ENCODE assay signal across 1 cellular context in genomic region chr1:155236451-155236850, GRCh38.
TF ChIP-seq lines count a peak whose summit lies in the region.

No MANE protein-coding gene starts in this region.

TF ChIP-seq in HepG2, 621 proteins besides CTCF, POLR2A, EP300 and RAD21:
- TF ChIP-seq CEBPB (IDR thresholded peaks at IDR 0.05; ENCODE audit: borderline replicate concordance, low read depth, low read length) (peak; percentile 46; the same call in 1 of the 2 replicates), FOSL2 (CRISPR knock-in tag; IDR thresholded peaks at IDR 0.05) (peak; percentile 50; the same call in 1 of the 2 replicates), TEAD2 (CRISPR knock-in tag; IDR thresholded peaks at IDR 0.05) (no peak)
